ENCODE assay signal across 13 cellular contexts in the genomic region with DNA sequence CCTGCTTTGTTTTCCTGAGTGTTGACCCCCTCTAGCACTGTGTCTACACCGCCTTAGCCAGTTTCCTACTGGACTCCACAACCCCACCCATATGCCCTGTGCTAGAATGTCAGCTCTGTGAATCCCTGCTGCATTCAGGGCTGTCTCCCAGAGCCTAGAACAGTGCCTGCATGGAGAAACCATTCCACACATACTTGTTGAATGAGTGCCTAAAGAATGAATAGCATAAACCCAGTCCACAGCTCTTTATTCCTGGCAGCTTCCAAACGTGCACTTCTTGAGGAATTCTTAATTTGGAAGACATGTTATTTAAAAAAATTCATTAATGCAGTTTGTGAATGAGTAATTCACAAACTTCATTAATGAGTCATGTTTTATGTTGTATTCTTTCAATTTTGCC. TPM values are rescaled to one million over a fixed set of nuclear protein-coding genes. Genes with fewer than 3 reads are reported as not detected.
DNase-seq lines count a peak whose midpoint lies in the region; ATAC-seq and TF ChIP-seq lines count a peak whose summit lies in the region.
"Had no signal": no experiment of that assay in that cellular context is flagged by ENCODE, and none has a peak within 500 bp of the region (broad histone marks: within the 10 kb centered on the region; RNA-seq: fewer than 3 reads in every experiment).

No MANE protein-coding gene starts in this region.

- H3K4me3 Mint-ChIP-seq in HFFc6 = peak overlapping the region; percentile 77
- H3K4me3 Mint-ChIP-seq in dendritic cell treated with granulocyte-macrophage colony-stimulating factor and Interleukin-4, amounts not matched to agents 40 ng/mL and 50 ng/mL, for 4 days = no peak overlapping the region
- no peak overlapping the region for H3K4me3 Mint-ChIP-seq in CD4-positive, alpha-beta T cell
- H3K4me3 Mint-ChIP-seq: activated naive CD4-positive, alpha-beta T cell treated with anti-CD3 and anti-CD28 coated beads for 36 hours; CD8-positive, alpha-beta T cell; central memory CD8-positive, alpha-beta T cell; type B pancreatic cell had no signal

- peak; percentile 4 to 14 for ATAC-seq in lower lobe of right lung
- ATAC-seq in HG02884 (IDR thresholded peaks at IDR 0.05; ENCODE audit: unreplicated experiment) = no peak
- ATAC-seq in CD4-positive, alpha-beta T cell (ENCODE audit: poor library complexity) = no peak

- DNase-seq in HFFc6 = peak; percentile 50
- DNase-seq in lower lobe of right lung = no peak
- no peak for DNase-seq in tibial artery
- DNase-seq in NCI-H1048 (lab: John Stamatoyannopoulos, UW) = no peak
- no peak for DNase-seq in CD4-positive, alpha-beta T cell
- DNase-seq in activated CD8-positive, alpha-beta memory T cell treated with anti-CD3 and anti-CD28 coated beads for 24 hours = no peak

- peaks cover 5% of the 10 kb centered on the region; the same call in 1 of the 2 replicates for H3K9me3 Mint-ChIP-seq in HFFc6
- H3K9me3 Mint-ChIP-seq in dendritic cell treated with granulocyte-macrophage colony-stimulating factor and Interleukin-4, amounts not matched to agents 40 ng/mL and 50 ng/mL, for 4 days = peaks cover 9% of the 10 kb centered on the region
- no peaks in the 10 kb centered on the region for H3K9me3 Mint-ChIP-seq in CD4-positive, alpha-beta T cell
- H3K9me3 Mint-ChIP-seq: activated naive CD4-positive, alpha-beta T cell treated with anti-CD3 and anti-CD28 coated beads for 36 hours; central memory CD8-positive, alpha-beta T cell had no signal

- POLR2A ChIA-PET in CD4-positive, alpha-beta T cell (lab: Charles Lee) = no interaction called here

- peak overlapping the region; percentile 69; the same call in 1 of the 2 replicates for H3K27ac Mint-ChIP-seq in HFFc6
- peak overlapping the region; percentile 34 for H3K27ac Mint-ChIP-seq in dendritic cell treated with granulocyte-macrophage colony-stimulating factor and Interleukin-4, amounts not matched to agents 40 ng/mL and 50 ng/mL, for 4 days
- H3K27ac Mint-ChIP-seq in CD4-positive, alpha-beta T cell = no peak overlapping the region
- H3K27ac Mint-ChIP-seq: activated naive CD4-positive, alpha-beta T cell treated with anti-CD3 and anti-CD28 coated beads for 36 hours; CD8-positive, alpha-beta T cell had no signal

- H3K36me3 Mint-ChIP-seq in HFFc6 (ENCODE audit: low read depth) = peaks cover 5% of the 10 kb centered on the region
- peaks cover 5% of the 10 kb centered on the region for H3K36me3 Mint-ChIP-seq in dendritic cell treated with granulocyte-macrophage colony-stimulating factor and Interleukin-4, amounts not matched to agents 40 ng/mL and 50 ng/mL, for 4 days (ENCODE audit: low read depth)
- no peaks in the 10 kb centered on the region for H3K36me3 Mint-ChIP-seq in CD4-positive, alpha-beta T cell (ENCODE audit: low read depth)
- H3K36me3 Mint-ChIP-seq: CD8-positive, alpha-beta T cell; type B pancreatic cell had no signal

- H3K4me1 Mint-ChIP-seq in HFFc6 (ENCODE audit: low read depth) = peaks cover 32% of the 10 kb centered on the region
- H3K4me1 Mint-ChIP-seq in dendritic cell treated with granulocyte-macrophage colony-stimulating factor and Interleukin-4, amounts not matched to agents 40 ng/mL and 50 ng/mL, for 4 days (ENCODE audit: low read depth) = peaks cover 30% of the 10 kb centered on the region
- H3K4me1 Mint-ChIP-seq in CD4-positive, alpha-beta T cell (ENCODE audit: low read depth) = peaks cover 8% of the 10 kb centered on the region

- H3K9me3 ChIP-seq in lower lobe of right lung (no peaks in the 10 kb centered on the region), tibial artery (no peaks in the 10 kb centered on the region)
- no peaks in the 10 kb centered on the region for H3K9me3 ChIP-seq in CD4-positive, alpha-beta T cell (ENCODE audit: control insufficient read depth, low read length)
- H3K9me3 ChIP-seq: neutrophil had no signal

- CTCF ChIA-PET in CD4-positive, alpha-beta T cell (lab: Charles Lee) = interaction anchor here (1.1 to 1.6 kb wide), 2 partner anchors 10 to 547 kb away, joined by 4 to 14 read pairs; no protein-coding TSS in a partner anchor

- H3K36me3 ChIP-seq in lower lobe of right lung (no peaks in the 10 kb centered on the region), tibial artery (no peaks in the 10 kb centered on the region)
- H3K36me3 ChIP-seq: neutrophil had no signal

- no peak overlapping the region for H3K4me3 ChIP-seq in lower lobe of right lung
- no peak overlapping the region for H3K4me3 ChIP-seq in tibial artery

- TF ChIP-seq CTCF in HFFc6 (IDR thresholded peaks at IDR 0.05) = no peak
- TF ChIP-seq CTCF in lower lobe of right lung (IDR thresholded peaks at IDR 0.05) = no peak
- TF ChIP-seq CTCF in tibial artery (IDR thresholded peaks at IDR 0.05) = no peak
- TF ChIP-seq CTCF in CD4-positive, alpha-beta T cell (IDR thresholded peaks at IDR 0.05) = no peak

- H3K27me3 Mint-ChIP-seq in HFFc6 (ENCODE audit: insufficient read depth) = peaks cover 13% of the 10 kb centered on the region
- peaks cover 5% of the 10 kb centered on the region for H3K27me3 Mint-ChIP-seq in dendritic cell treated with granulocyte-macrophage colony-stimulating factor and Interleukin-4, amounts not matched to agents 40 ng/mL and 50 ng/mL, for 4 days
- H3K27me3 Mint-ChIP-seq in CD4-positive, alpha-beta T cell = peaks cover 53% of the 10 kb centered on the region
- H3K27me3 Mint-ChIP-seq: type B pancreatic cell had no signal

- H3K27me3 ChIP-seq in lower lobe of right lung (ENCODE audit: low read depth) = no peaks in the 10 kb centered on the region
- H3K27me3 ChIP-seq in tibial artery = no peaks in the 10 kb centered on the region
- peaks cover 21% of the 10 kb centered on the region for H3K27me3 ChIP-seq in CD4-positive, alpha-beta T cell (ENCODE audit: control insufficient read depth, insufficient read depth, low read length)
- H3K27me3 ChIP-seq: neutrophil had no signal

- intact Hi-C loops in dendritic cell treated with granulocyte-macrophage colony-stimulating factor and Interleukin-4, amounts not matched to agents 40 ng/mL and 50 ng/mL, for 4 days (cut with micrococcal nuclease) = loop anchor here (10.0 kb wide), 1 partner anchor 65 kb away; a partner anchor contains a TSS
- intact Hi-C loops in lower lobe of right lung (cut with DNase I) (no loop called here), tibial artery (cut with DNase I; ENCODE audit: low total_unique reads) (no loop called here)
- intact Hi-C loops in CD4-positive, alpha-beta T cell (cut with DNase I, micrococcal nuclease) = no loop called here

- H3K4me1 ChIP-seq in lower lobe of right lung = peaks cover 21% of the 10 kb centered on the region
- H3K4me1 ChIP-seq in tibial artery = peaks cover 0 to 39% (median 35%) of the 10 kb centered on the region in 4 donors

- H3K27ac ChIP-seq in lower lobe of right lung = peak overlapping the region; percentile 46
- peak overlapping the region; percentile 62 to 69 for H3K27ac ChIP-seq in tibial artery
- no peak overlapping the region for H3K27ac ChIP-seq in CD4-positive, alpha-beta T cell (ENCODE audit: low read depth, low read length)
- H3K27ac ChIP-seq: neutrophil had no signal

RNA-seq across cellular contexts. Expression of a gene that starts 6.5 kb away (rescaled TPM):
- total RNA-seq in HFFc6 (2021; fragmentation: NEBNext Ultra II Directional; extraction: Animal tissue kit (Norgen Biotek cat#: 25700)) = 10 to 100 TPM; 35.1 to 40.2 (median 37.9) TPM
- total RNA-seq in lower lobe of right lung = 28.1 TPM
- total RNA-seq in CD4-positive, alpha-beta T cell = 10 to 100 TPM; 25.9 to 27.3 TPM

Comparison
In these comparisons a context has a peak if more than half of its experiments do, and no peak if none do; other contexts are left out.
1. ATAC-seq: peak in lower lobe of right lung (2 of 2); none in HG02884 (single experiment) and CD4-positive, alpha-beta T cell (single experiment).